Comparison of ENCODE assay signal across 21 cellular contexts in the genomic region with DNA sequence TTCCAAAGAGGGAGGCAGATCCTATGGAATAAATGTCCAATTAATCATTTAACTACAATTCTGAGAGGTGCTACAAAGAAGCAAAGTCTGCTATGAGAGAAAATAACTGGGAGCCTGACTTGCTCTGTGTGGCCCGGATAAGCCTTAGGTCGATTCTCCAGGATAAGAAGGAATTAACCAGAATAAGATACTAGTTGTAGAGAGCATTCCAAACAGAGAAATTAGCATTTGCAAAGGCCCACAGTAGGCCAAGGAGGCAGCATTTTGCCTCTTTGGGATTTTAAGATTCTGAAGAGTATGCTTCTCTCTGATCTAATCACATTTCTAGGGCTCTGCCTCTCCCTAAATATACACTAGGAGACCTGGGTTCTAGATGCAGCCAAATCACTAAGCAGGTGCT.
"Had no signal": no experiment of that assay in that cellular context is flagged by ENCODE, and none has a peak within 500 bp of the region (broad histone marks: within the 10 kb centered on the region; RNA-seq: fewer than 3 reads in every experiment).

No MANE protein-coding gene starts in this region.

- H3K4me3 Mint-ChIP-seq: activated CD8-positive, alpha-beta T cell treated with anti-CD3 and anti-CD28 coated beads, Interleukin-2, amount 10 ng/mL, durations not matched to agents 7 days and 5 days; activated naive CD8-positive, alpha-beta T cell treated with anti-CD3 and anti-CD28 coated beads, Interleukin-2, amount 10 ng/mL, durations not matched to agents 7 days and 5 days; T-helper 1 cell treated with Interleukin-12 subunit alpha and Interleukin-12 subunit beta and Interleukin-4 antibody, amounts not matched to agents 30 μg/mL and 1 μg/mL, for 36 hours had no signal

- H3K27me3 Mint-ChIP-seq: activated naive CD8-positive, alpha-beta T cell treated with anti-CD3 and anti-CD28 coated beads, Interleukin-2, amount 10 ng/mL, durations not matched to agents 7 days and 5 days had no signal

- H3K27ac Mint-ChIP-seq: activated CD8-positive, alpha-beta T cell treated with anti-CD3 and anti-CD28 coated beads, Interleukin-2, amount 10 ng/mL, durations not matched to agents 7 days and 5 days; activated naive CD8-positive, alpha-beta T cell treated with anti-CD3 and anti-CD28 coated beads, Interleukin-2, amount 10 ng/mL, durations not matched to agents 7 days and 5 days; T-helper 1 cell treated with Interleukin-12 subunit alpha and Interleukin-12 subunit beta and Interleukin-4 antibody, amounts not matched to agents 30 μg/mL and 1 μg/mL, for 36 hours had no signal

- H3K9me3 Mint-ChIP-seq: activated naive CD8-positive, alpha-beta T cell treated with anti-CD3 and anti-CD28 coated beads, Interleukin-2, amount 10 ng/mL, durations not matched to agents 7 days and 5 days; T-helper 1 cell treated with Interleukin-12 subunit alpha and Interleukin-12 subunit beta and Interleukin-4 antibody, amounts not matched to agents 30 μg/mL and 1 μg/mL, for 36 hours had no signal

- H3K36me3 Mint-ChIP-seq: activated naive CD8-positive, alpha-beta T cell treated with anti-CD3 and anti-CD28 coated beads, Interleukin-2, amount 10 ng/mL, durations not matched to agents 7 days and 5 days had no signal

- ATAC-seq: activated CD8-positive, alpha-beta T cell treated with anti-CD3 and anti-CD28 coated beads, Interleukin-2, amount 10 ng/mL, durations not matched to agents 7 days and 5 days had no signal

- H3K4me1 Mint-ChIP-seq: activated naive CD8-positive, alpha-beta T cell treated with anti-CD3 and anti-CD28 coated beads, Interleukin-2, amount 10 ng/mL, durations not matched to agents 7 days and 5 days had no signal

- DNase-seq: activated CD4-positive, alpha-beta T cell treated with anti-CD3 and anti-CD28 coated beads for 48 hours; activated CD4-positive, alpha-beta T cell treated with anti-CD3 and anti-CD28 coated beads, Interleukin-2, amount 50 U/mL, for 4 hours; activated CD4-positive, CD25-positive, alpha-beta regulatory T cell treated with anti-CD3 and anti-CD28 coated beads, Interleukin-2, amount 50 U/mL, for 72 hours; activated CD8-positive, alpha-beta memory T cell treated with anti-CD3 and anti-CD28 coated beads, Interleukin-2, amount 50 U/mL, for 48 hours; activated CD8-positive, alpha-beta T cell treated with anti-CD3 and anti-CD28 coated beads, Interleukin-2, amount 10 ng/mL, durations not matched to agents 7 days and 5 days; activated naive CD4-positive, alpha-beta T cell treated with anti-CD3 and anti-CD28 coated beads, Interleukin-2, amount 50 U/mL, for 16 hours; activated naive CD8-positive, alpha-beta T cell treated with anti-CD3 and anti-CD28 coated beads, Interleukin-2, amount 10 ng/mL, durations not matched to agents 7 days and 5 days; activated T-cell treated with anti-CD3 and anti-CD28 coated beads, Interleukin-2, amount 50 U/mL, for 1 hour; adrenal gland; anterior cingulate cortex; cerebellar nuclear complex; NCI-H1930; NCI-H2171 treated with DMSO at 0.1 percent for 48 hours; NCI-H510A; NCI-H526 treated with DMSO at 0.1 percent for 48 hours; NCI-H82; NK-92 treated with Interleukin-12 subunit alpha and Interleukin-12 subunit beta, amount 100 ng/mL, for 24 hours; OCI-M1; Peyer's patch; Right ventricle myocardium superior had no signal
